ENCODE assay signal across 6 cellular contexts in the genomic region with DNA sequence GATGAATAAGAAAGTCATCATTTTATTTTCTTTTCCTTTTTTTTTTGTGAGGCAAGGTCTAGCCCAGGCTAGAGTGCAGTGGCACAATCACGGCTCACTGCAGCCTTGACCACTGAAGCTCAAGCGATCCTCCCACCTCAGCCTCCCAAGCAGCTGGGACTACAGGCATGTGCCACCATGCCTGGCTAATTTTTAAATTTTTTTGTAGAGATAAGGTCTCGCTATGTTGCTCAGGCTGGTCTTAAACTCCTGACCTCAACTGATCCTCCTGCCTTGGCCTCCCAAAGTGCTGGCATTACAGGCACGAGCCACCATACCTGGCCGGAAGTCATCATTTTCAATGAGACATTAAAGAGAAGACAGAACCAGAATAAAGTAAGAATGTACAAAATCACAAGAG. TPM values are rescaled to one million over a fixed set of nuclear protein-coding genes. Genes with fewer than 3 reads are reported as not detected.
DNase-seq lines count a peak whose midpoint lies in the region; ATAC-seq and TF ChIP-seq lines count a peak whose summit lies in the region.
"Not testable (repeated sequence)": the region's sequence is repeated elsewhere in the genome, so short reads cannot be mapped to it uniquely, and the experiment has no call there.

No MANE protein-coding gene starts in this region.

- CTCF ChIA-PET in CD4-positive, alpha-beta memory T cell (lab: Charles Lee; ENCODE audit: partially characterized antibody), result interaction anchor here (1.5 kb wide), 1 partner anchor 9 kb away, joined by 3 read pairs; no protein-coding TSS in a partner anchor

- ATAC-seq in stimulated activated naive B cell treated with anti-CD40 and anti-IgM and Interleukin-4, amounts not matched to agents 10 μg/mL and 1 μg/mL and 100 μg/mL, for 72 hours (replicated peaks), result not testable (repeated sequence)

- POLR2A ChIA-PET in CD4-positive, alpha-beta memory T cell (lab: Charles Lee; ENCODE audit: partially characterized antibody), result not testable (repeated sequence)

- H3K36me3 Mint-ChIP-seq in CD4-positive, alpha-beta memory T cell, result peaks cover 47 to 80% of the 10 kb centered on the region in 2 donors
- H3K36me3 Mint-ChIP-seq in activated CD4-positive, alpha-beta T cell treated with anti-CD3 and anti-CD28 coated beads, Interleukin-2, amount 10 ng/mL, durations not matched to agents 24 days and 14 days (ENCODE audit: low read depth), result peaks cover 46% of the 10 kb centered on the region
- H3K36me3 Mint-ChIP-seq in activated naive CD4-positive, alpha-beta T cell treated with anti-CD3 and anti-CD28 coated beads, Interleukin-2, amount 50 U/mL, for 24 hours, result peaks cover 12% of the 10 kb centered on the region
- H3K36me3 Mint-ChIP-seq in neural crest cell (ENCODE audit: low read depth), result not testable (repeated sequence)
- peaks cover 26 to 32% of the 10 kb centered on the region in 2 donors for H3K36me3 Mint-ChIP-seq in stimulated activated naive B cell treated with anti-CD40 and anti-IgM and Interleukin-4, amounts not matched to agents 10 μg/mL and 1 μg/mL and 100 μg/mL, for 72 hours

- H3K4me3 Mint-ChIP-seq in CD4-positive, alpha-beta memory T cell; activated CD4-positive, alpha-beta T cell treated with anti-CD3 and anti-CD28 coated beads, Interleukin-2, amount 10 ng/mL, durations not matched to agents 24 days and 14 days; activated naive CD4-positive, alpha-beta T cell treated with anti-CD3 and anti-CD28 coated beads, Interleukin-2, amount 50 U/mL, for 24 hours; neural crest cell; stimulated activated naive B cell treated with anti-CD40 and anti-IgM and Interleukin-4, amounts not matched to agents 10 μg/mL and 1 μg/mL and 100 μg/mL, for 72 hours: not testable (repeated sequence)

- not testable (repeated sequence) for H3K4me1 ChIP-seq in CD4-positive, alpha-beta memory T cell (ENCODE audit: insufficient read depth, low read length)

- not testable (repeated sequence) for H3K4me3 ChIP-seq in CD4-positive, alpha-beta memory T cell (ENCODE audit: low read length in 2 of 2)

- intact Hi-C loops in CD4-positive, alpha-beta memory T cell (cut with micrococcal nuclease); activated CD4-positive, alpha-beta T cell treated with anti-CD3 and anti-CD28 coated beads, Interleukin-2, amount 10 ng/mL, durations not matched to agents 24 days and 14 days (cut with micrococcal nuclease): not testable (repeated sequence)

- not testable (repeated sequence) for H3K27me3 ChIP-seq in CD4-positive, alpha-beta memory T cell (ENCODE audit: insufficient read depth, low read length)

- TF ChIP-seq CTCF in neural crest cell (conservative IDR thresholded peaks at IDR 0.05), result not testable (repeated sequence)

- not testable (repeated sequence) for H3K4me1 Mint-ChIP-seq in CD4-positive, alpha-beta memory T cell; activated CD4-positive, alpha-beta T cell treated with anti-CD3 and anti-CD28 coated beads, Interleukin-2, amount 10 ng/mL, durations not matched to agents 24 days and 14 days; activated naive CD4-positive, alpha-beta T cell treated with anti-CD3 and anti-CD28 coated beads, Interleukin-2, amount 50 U/mL, for 24 hours; neural crest cell; stimulated activated naive B cell treated with anti-CD40 and anti-IgM and Interleukin-4, amounts not matched to agents 10 μg/mL and 1 μg/mL and 100 μg/mL, for 72 hours

- not testable (repeated sequence) for H3K27me3 Mint-ChIP-seq in CD4-positive, alpha-beta memory T cell; activated CD4-positive, alpha-beta T cell treated with anti-CD3 and anti-CD28 coated beads, Interleukin-2, amount 10 ng/mL, durations not matched to agents 24 days and 14 days; activated naive CD4-positive, alpha-beta T cell treated with anti-CD3 and anti-CD28 coated beads, Interleukin-2, amount 50 U/mL, for 24 hours; neural crest cell (ENCODE audit: low read depth); stimulated activated naive B cell treated with anti-CD40 and anti-IgM and Interleukin-4, amounts not matched to agents 10 μg/mL and 1 μg/mL and 100 μg/mL, for 72 hours

- not testable (repeated sequence) for H3K9me3 Mint-ChIP-seq in CD4-positive, alpha-beta memory T cell; activated CD4-positive, alpha-beta T cell treated with anti-CD3 and anti-CD28 coated beads, Interleukin-2, amount 10 ng/mL, durations not matched to agents 24 days and 14 days; activated naive CD4-positive, alpha-beta T cell treated with anti-CD3 and anti-CD28 coated beads, Interleukin-2, amount 50 U/mL, for 24 hours; neural crest cell; stimulated activated naive B cell treated with anti-CD40 and anti-IgM and Interleukin-4, amounts not matched to agents 10 μg/mL and 1 μg/mL and 100 μg/mL, for 72 hours

- H3K36me3 ChIP-seq in CD4-positive, alpha-beta memory T cell (ENCODE audit: insufficient read depth, low read length), result peaks cover 46% of the 10 kb centered on the region

- H3K9me3 ChIP-seq in CD4-positive, alpha-beta memory T cell (ENCODE audit: control insufficient read depth in 1 of 2, low read length in 2 of 2), result not testable (repeated sequence)

- DNase-seq in CD4-positive, alpha-beta memory T cell; activated CD4-positive, alpha-beta T cell treated with anti-CD3 and anti-CD28 coated beads, Interleukin-2, amount 10 ng/mL, durations not matched to agents 24 days and 14 days; neural crest cell (ENCODE audit: low read depth, low spot score); stimulated activated naive B cell treated with anti-CD40 and anti-IgM and Interleukin-4, amounts not matched to agents 10 μg/mL and 1 μg/mL and 100 μg/mL, for 72 hours: not testable (repeated sequence)
- DNase-seq in dedifferentiated amniotic fluid mesenchymal stem cell (ENCODE audit: extremely low spot score), result peak; percentile 12

- not testable (repeated sequence) for H3K27ac ChIP-seq in CD4-positive, alpha-beta memory T cell (ENCODE audit: low read depth, low read length)

- H3K27ac Mint-ChIP-seq in CD4-positive, alpha-beta memory T cell, result peak overlapping the region in 4 of 7 donors; percentile 32 to 68 (median 58)
- H3K27ac Mint-ChIP-seq in activated CD4-positive, alpha-beta T cell treated with anti-CD3 and anti-CD28 coated beads, Interleukin-2, amount 10 ng/mL, durations not matched to agents 24 days and 14 days, result peak overlapping the region; percentile 21
- H3K27ac Mint-ChIP-seq in activated naive CD4-positive, alpha-beta T cell treated with anti-CD3 and anti-CD28 coated beads, Interleukin-2, amount 50 U/mL, for 24 hours, result peak overlapping the region; percentile 68
- H3K27ac Mint-ChIP-seq in neural crest cell (ENCODE audit: unreplicated experiment), result peak overlapping the region; percentile 65
- H3K27ac Mint-ChIP-seq in stimulated activated naive B cell treated with anti-CD40 and anti-IgM and Interleukin-4, amounts not matched to agents 10 μg/mL and 1 μg/mL and 100 μg/mL, for 72 hours, result peak overlapping the region; percentile 21

RNA-seq across cellular contexts. Expression of a gene that starts 20.9 kb away (rescaled TPM):
- total RNA-seq in CD4-positive, alpha-beta memory T cell, result 100 to 1,000 TPM; 114 to 120 TPM
- polyA plus RNA-seq in CD4-positive, alpha-beta memory T cell, result 10 to 100 TPM; 21.2 to 39.1 TPM
- 58.0 TPM in 2 replicates for total RNA-seq in activated CD4-positive, alpha-beta T cell treated with anti-CD3 and anti-CD28 coated beads, Interleukin-2, amount 10 ng/mL, durations not matched to agents 24 days and 14 days
- total RNA-seq in neural crest cell, result 56.9 and 58.4 TPM in 2 replicates

RNA-seq across cellular contexts. Expression of a gene that starts 44.0 kb away (rescaled TPM):
- total RNA-seq in CD4-positive, alpha-beta memory T cell, result 10 to 100 TPM; 61.7 to 63.4 TPM
- polyA plus RNA-seq in CD4-positive, alpha-beta memory T cell, result 10 to 100 TPM in 1 of 2 donors, 1 to 10 TPM in 1; 8.9 to 15.4 TPM
- 15.0 and 17.6 TPM in 2 replicates for total RNA-seq in activated CD4-positive, alpha-beta T cell treated with anti-CD3 and anti-CD28 coated beads, Interleukin-2, amount 10 ng/mL, durations not matched to agents 24 days and 14 days
- 15.2 and 17.1 TPM in 2 replicates for total RNA-seq in neural crest cell

RNA-seq across cellular contexts. Expression of a gene that starts 44.3 kb away (rescaled TPM):
- 10 to 100 TPM; 49.9 to 56.6 TPM for total RNA-seq in CD4-positive, alpha-beta memory T cell
- 10 to 100 TPM; 60.7 to 98.0 TPM for polyA plus RNA-seq in CD4-positive, alpha-beta memory T cell
- total RNA-seq in activated CD4-positive, alpha-beta T cell treated with anti-CD3 and anti-CD28 coated beads, Interleukin-2, amount 10 ng/mL, durations not matched to agents 24 days and 14 days, result 37.1 and 39.1 TPM in 2 replicates
- total RNA-seq in neural crest cell, result 33.0 and 34.8 TPM in 2 replicates
